Comparison of ENCODE assay signal across 10 cellular contexts in genomic region chr15:57345584-57345983, GRCh38. TPM values are rescaled to one million over a fixed set of nuclear protein-coding genes. Genes with fewer than 3 reads are reported as not detected.
DNase-seq lines count a peak whose midpoint lies in the region; ATAC-seq, FAIRE-seq and TF ChIP-seq lines count a peak whose summit lies in the region.
"Had no signal": no experiment of that assay in that cellular context is flagged by ENCODE, and none has a peak within 500 bp of the region (broad histone marks: within the 10 kb centered on the region; RNA-seq: fewer than 3 reads in every experiment).

No MANE protein-coding gene starts in this region.

- FAIRE-seq in H1 (lab: Jason Lieb, UNC), result peak; percentile 73

- H3K4me3 ChIP-seq in H1 (ENCODE audit: extremely low read depth in 1 of 4, insufficient read depth in 2 of 4, low read depth in 3 of 4, low read length in 4 of 4) (no peak overlapping the region), osteoblast (ENCODE audit: insufficient read depth, low read length) (no peak overlapping the region)

- peak overlapping the region; percentile 64; the same call in 1 of the 2 replicates for H2BK12ac ChIP-seq in H1 (ENCODE audit: low read depth, low read length)

- H4K8ac ChIP-seq in H1 (ENCODE audit: extremely low read depth, insufficient read depth, low read length), result no peak overlapping the region

- WGBS in H1 (ENCODE audit: extremely low coverage in 1 of 2, insufficient coverage in 1 of 2, insufficient read length in 1 of 2, insufficient replicate concordance in 2 of 2, low coverage in 1 of 2, low lambda C conversion rate in 2 of 2, missing lambda C conversion rate in 1 of 2), 2 experiments, result 73% methylated on average over 5 of the region's 5 CpGs; no CpG with 5 or more reads in 1 of the 2 experiments

- no peak for TF ChIP-seq POLR2A in H1 (IDR thresholded peaks at IDR 0.05; ENCODE audit: control extremely low read depth in 1 of 2, low read depth in 2 of 2, low read length in 2 of 2)

- peak; percentile 95 to 98 for TF ChIP-seq RAD21 in H1 (IDR thresholded peaks at IDR 0.05 in 1 of 2, conservative IDR thresholded peaks at IDR 0.05 in 1 of 2; ENCODE audit: low read depth in 2 of 2, low read length in 2 of 2)

- TF ChIP-seq CTCF in H1 (IDR thresholded peaks at IDR 0.05; ENCODE audit: control extremely low read depth in 1 of 3, insufficient read depth in 1 of 3, low read depth in 1 of 3, low read length in 3 of 3) (peak; percentile 67 to 83 (median 80)), osteoblast (IDR thresholded peaks at IDR 0.05; ENCODE audit: extremely low read depth, low read depth, low read length) (peak; percentile 52)

- POLR2A ChIA-PET in H1 (lab: Charles Lee; ENCODE audit: partially characterized antibody), result interaction anchor here (0.6 to 1.8 kb wide), 9 partner anchors 19 to 313 kb away, joined by 3 to 5 read pairs (median 3); no protein-coding TSS in a partner anchor

- H2AK5ac ChIP-seq in H1 (ENCODE audit: low read depth, low read length), result no peak overlapping the region

- H4K5ac ChIP-seq in H1 (ENCODE audit: insufficient read length, low read depth, low read length), result no peak overlapping the region

- H3K9me3 ChIP-seq in H1 (ENCODE audit: insufficient read depth in 2 of 2, low read depth in 1 of 2, low read length in 1 of 2), result peaks cover 0 to 5% of the 10 kb centered on the region in 2 experiments; a peak in 1 of 4 replicates
- H3K9me3 ChIP-seq in osteoblast (ENCODE audit: low read depth, low read length), result no peaks in the 10 kb centered on the region

- CTCF ChIA-PET in H1 (lab: Charles Lee; ENCODE audit: partially characterized antibody), result interaction anchor here (0.6 to 14.4 kb wide), 47 partner anchors 11 to 822 kb away, joined by 3 to 302 read pairs (median 5); partner anchors contain the start of gene CGNL1

- H4K20me1 ChIP-seq in H1 (replicated peaks in 1 of 2; ENCODE audit: control insufficient read depth in 1 of 2, insufficient read depth in 2 of 2, low read length in 2 of 2) (no peaks in the 10 kb centered on the region), osteoblast (ENCODE audit: insufficient read depth, low read length) (no peaks in the 10 kb centered on the region)

- H2BK5ac ChIP-seq in H1 (ENCODE audit: low read depth, low read length), result no peak overlapping the region

- no peak overlapping the region for H3K14ac ChIP-seq in H1 (ENCODE audit: insufficient read length)

- H3K4ac ChIP-seq in H1 (replicated peaks; ENCODE audit: insufficient read length, low read depth, low read length), result no peak overlapping the region

- H3K79me1 ChIP-seq in H1 (ENCODE audit: low read depth, low read length), result no peaks in the 10 kb centered on the region

- H4K91ac ChIP-seq in H1 (replicated peaks; ENCODE audit: insufficient read length, low read length), result no peak overlapping the region

- H3K4me1 ChIP-seq in H1 (replicated peaks in 1 of 4; ENCODE audit: control insufficient read depth in 3 of 4, insufficient read depth in 4 of 4, low read length in 3 of 4), result peaks cover 0 to 4% (median 0%) of the 10 kb centered on the region in 4 experiments; a peak in 2 of 7 replicates
- H3K4me1 ChIP-seq in osteoblast (ENCODE audit: insufficient read depth, low read length), result no peaks in the 10 kb centered on the region

- H3K36me3 ChIP-seq in H1 (ENCODE audit: control insufficient read depth in 2 of 4, insufficient read depth in 4 of 4, low read length in 3 of 4), result no peaks in the 10 kb centered on the region
- H3K36me3 ChIP-seq in osteoblast (ENCODE audit: insufficient read depth, low read length), result no peaks in the 10 kb centered on the region

- no peak for ATAC-seq in HG03439 (IDR thresholded peaks at IDR 0.05; ENCODE audit: unreplicated experiment)

- H2BK120ac ChIP-seq in H1 (replicated peaks; ENCODE audit: low read depth, low read length), result no peak overlapping the region

- H3K9ac ChIP-seq in H1 (replicated peaks in 1 of 4; ENCODE audit: extremely low read depth in 1 of 4, low read depth in 3 of 4, low read length in 3 of 4), result no peak overlapping the region
- H3K9ac ChIP-seq: KMS-11 had no signal

- peak; percentile 21 to 64 for DNase-seq in NCI-H524 (lab: John Stamatoyannopoulos, UW)
- DNase-seq in NCI-H524 treated with DMSO at 0.1 percent for 48 hours (lab: John Stamatoyannopoulos, UW), result no peak
- DNase-seq in M059J (ENCODE audit: low read depth), result peak; percentile 34
- DNase-seq in H1 (ENCODE audit: low read depth in 1 of 2, low spot score in 2 of 2), result no peak
- DNase-seq in osteoblast (ENCODE audit: insufficient read length, low spot score, missing footprints), result no peak
- no peak for DNase-seq in mucosa of gallbladder (ENCODE audit: low spot score)
- DNase-seq in NCI-H1694 treated with DMSO at 0.1 percent for 48 hours (lab: John Stamatoyannopoulos, UW), result no peak
- DNase-seq: CD4-positive, alpha-beta T cell had no signal

- H3K27ac ChIP-seq in H1 (ENCODE audit: low read depth, low read length) (no peak overlapping the region), osteoblast (ENCODE audit: low read depth, low read length) (no peak overlapping the region)
- H3K27ac ChIP-seq: KMS-11 had no signal

- H3K18ac ChIP-seq in H1 (ENCODE audit: extremely low read depth, low read length), result no peak overlapping the region; the same call in 1 of the 2 replicates

- no peaks in the 10 kb centered on the region for H3K23me2 ChIP-seq in H1 (ENCODE audit: low read depth, low read length)

- H2AFZ ChIP-seq in H1 (ENCODE audit: low read length) (peak overlapping the region; percentile 79), osteoblast (ENCODE audit: low read length) (no peak overlapping the region)

- no peak for TF ChIP-seq EP300 in H1 (IDR thresholded peaks at IDR 0.05; ENCODE audit: borderline replicate concordance in 1 of 2, low read depth in 2 of 2, low read length in 2 of 2)

- H2BK20ac ChIP-seq in H1 (ENCODE audit: low read length), result peak overlapping the region; percentile 92; the same call in 1 of the 2 replicates

- no peak overlapping the region for H3K56ac ChIP-seq in H1 (replicated peaks; ENCODE audit: insufficient read length, low read depth, low read length)

- H3K79me2 ChIP-seq in H1 (ENCODE audit: control insufficient read depth in 1 of 2, insufficient read depth in 2 of 2, low read length in 2 of 2), result no peaks in the 10 kb centered on the region
- no peaks in the 10 kb centered on the region for H3K79me2 ChIP-seq in osteoblast (ENCODE audit: insufficient read depth, low read length)

- no peak overlapping the region for H3K23ac ChIP-seq in H1 (ENCODE audit: insufficient read length)

- no peak overlapping the region for H2BK15ac ChIP-seq in H1 (ENCODE audit: low read length)

- H3K27me3 ChIP-seq in H1 (replicated peaks in 1 of 4; ENCODE audit: control insufficient read depth in 3 of 4, extremely low read depth in 1 of 4, insufficient read depth in 3 of 4, low read length in 3 of 4), result no peaks in the 10 kb centered on the region
- no peaks in the 10 kb centered on the region for H3K27me3 ChIP-seq in osteoblast (ENCODE audit: insufficient read depth, low read length)

- H3K4me2 ChIP-seq in H1 (ENCODE audit: insufficient read depth in 1 of 2, low read depth in 2 of 2, low read length in 2 of 2) (no peak overlapping the region), osteoblast (ENCODE audit: insufficient read depth, low read length) (no peak overlapping the region)
- H3K4me2 ChIP-seq: KMS-11 had no signal

TF ChIP-seq in H1, 55 proteins besides CTCF, POLR2A, EP300 and RAD21:
- no peak for TF ChIP-seq ZNF274 (IDR thresholded peaks at IDR 0.05; ENCODE audit: borderline replicate concordance, extremely low read depth, low read length)
- no peak for TF ChIP-seq CEBPB (IDR thresholded peaks at IDR 0.05; ENCODE audit: low read depth, low read length)
- no peak for TF ChIP-seq POLR2AphosphoS5 (IDR thresholded peaks at IDR 0.05; ENCODE audit: low read depth, low read length)
- 0 out of 2 replicates have a peak, but pooled peaks have one; percentile 51 for TF ChIP-seq YY1 (IDR thresholded peaks at IDR 0.05; ENCODE audit: low read depth, low read length)
- no peak for TF ChIP-seq NRF1 (IDR thresholded peaks at IDR 0.05; ENCODE audit: low read depth, low read length)
- TF ChIP-seq SUZ12 (IDR thresholded peaks at IDR 0.05; ENCODE audit: low read length), result no peak
- TF ChIP-seq CBX8 (IDR thresholded peaks at IDR 0.05; ENCODE audit: borderline replicate concordance, low read depth, low read length), result no peak
- TF ChIP-seq, protein P1, sequence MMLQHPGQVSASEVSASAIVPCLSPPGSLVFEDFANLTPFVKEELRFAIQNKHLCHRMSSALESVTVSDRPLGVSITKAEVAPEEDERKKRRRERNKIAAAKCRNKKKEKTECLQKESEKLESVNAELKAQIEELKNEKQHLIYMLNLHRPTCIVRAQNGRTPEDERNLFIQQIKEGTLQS (IDR thresholded peaks at IDR 0.05; ENCODE audit: insufficient read depth, low read depth, low read length), result no peak

RNA-seq across cellular contexts. Expression of gene CGNL1, which starts 30.7 kb away (rescaled TPM):
- total RNA-seq in M059J (2014; rRNA removed; shearing (Covaris generic)), result 0.12 and 1.3 TPM in 2 replicates
- 72.7 and 75.6 TPM in 2 replicates for total RNA-seq in H1 (2021; fragmentation: NEBNext Ultra II Directional; extraction: Animal tissue kit (Norgen Biotek cat#: 25700))
- polyA plus RNA-seq in H1 (2011; rRNA removed), result 20.4 and 21.8 TPM in 2 replicates
- 26.8 TPM for polyA plus RNA-seq in H1 (2011; cell fraction: cytosol; rRNA removed)
- polyA plus RNA-seq in H1 (2011; cell fraction: nucleus; rRNA removed), result 42.9 TPM
- 52.8 to 62.1 TPM (median 54.3 TPM) in 4 replicates for polyA plus RNA-seq in H1 (2012, experiment 1 of 2)
- 4.5 TPM for polyA plus RNA-seq in H1 (2012, experiment 2 of 2)
- polyA plus RNA-seq in H1 (2013, experiment 1 of 2), result 23.5 TPM
- 21.9 TPM for polyA plus RNA-seq in H1 (2013, experiment 2 of 2)
- polyA minus RNA-seq in H1 (2011; rRNA and poly(A)+ RNA removed), result 52.9 and 54.8 TPM in 2 replicates
- 43.2 TPM for polyA minus RNA-seq in H1 (2011; cell fraction: cytosol; rRNA and poly(A)+ RNA removed)
- polyA minus RNA-seq in H1 (2011; cell fraction: nucleus; rRNA and poly(A)+ RNA removed), result 56.4 TPM
- total RNA-seq in osteoblast, result 1.1 and 1.5 TPM in 2 replicates
- total RNA-seq in mucosa of gallbladder, result 7.9 TPM
- total RNA-seq: CD4-positive, alpha-beta T cell had no signal

Comparison
In these comparisons a context has a peak if more than half of its experiments do, and no peak if none do; other contexts are left out.
1. DNase-seq: peak in NCI-H524 (2 of 2) and M059J (single experiment); none in NCI-H524 treated with DMSO at 0.1 percent for 48 hours (single experiment), H1 (0 of 2), osteoblast (single experiment), mucosa of gallbladder (single experiment) and NCI-H1694 treated with DMSO at 0.1 percent for 48 hours (single experiment).